ENCODE assay signal across 23 cellular contexts in genomic region chr3:141493152-141493551, GRCh38. TPM values are rescaled to one million over a fixed set of nuclear protein-coding genes. Genes with fewer than 3 reads are reported as not detected.
DNase-seq lines count a peak whose midpoint lies in the region; ATAC-seq, FAIRE-seq and TF ChIP-seq lines count a peak whose summit lies in the region.
"Had no signal": no experiment of that assay in that cellular context is flagged by ENCODE, and none has a peak within 500 bp of the region (broad histone marks: within the 10 kb centered on the region; RNA-seq: fewer than 3 reads in every experiment).

No MANE protein-coding gene starts in this region.

- H3K9ac ChIP-seq in GM12878 (ENCODE audit: control insufficient read depth, insufficient read depth, low read length), result no peak overlapping the region

- 96% methylated on average over 1 of the region's 1 CpG for WGBS in GM12878 (ENCODE audit: insufficient coverage, insufficient replicate concordance, low lambda C conversion rate, missing lambda C conversion rate)

- no peaks in the 10 kb centered on the region for H3K36me3 ChIP-seq in GM12878 (ENCODE audit: control insufficient read depth in 2 of 2, insufficient read depth in 2 of 2, low read length in 1 of 2)
- H3K36me3 ChIP-seq: adrenal gland, brain microvascular endothelial cell, esophagus muscularis mucosa, left lung, suprapubic skin had no signal

- peak; percentile 7 for FAIRE-seq in GM12878 (lab: Jason Lieb, UNC)
- FAIRE-seq: colon, urothelium cell line had no signal

- CTCF ChIA-PET in T-cell (lab: Charles Lee), result interaction anchor here (0.5 to 1.1 kb wide), 5 partner anchors 19 to 495 kb away, joined by 3 to 5 read pairs (median 3); no protein-coding TSS in a partner anchor
- CTCF ChIA-PET in GM12878 (lab: Yijun Ruan, JAX), result interaction anchor here (1.0 to 1.5 kb wide), 3 partner anchors 22 to 198 kb away, joined by 3 to 4 read pairs (median 3); no protein-coding TSS in a partner anchor

- peaks cover 95% of the 10 kb centered on the region for H3K4me1 Mint-ChIP-seq in activated naive CD4-positive, alpha-beta T cell treated with anti-CD3 and anti-CD28 coated beads, Interleukin-2, amount 50 U/mL, for 24 hours
- H3K4me1 Mint-ChIP-seq in T-cell, result peaks cover 88 to 93% (median 89%) of the 10 kb centered on the region in 3 donors

- no peaks in the 10 kb centered on the region for H3K27me3 ChIP-seq in GM12878 (replicated peaks in 1 of 2; ENCODE audit: control insufficient read depth in 2 of 2, insufficient read depth in 2 of 2, low read length in 1 of 2)
- H3K27me3 ChIP-seq: adrenal gland, brain microvascular endothelial cell, esophagus muscularis mucosa, left lung, suprapubic skin had no signal

- in situ Hi-C loops in GM12878 (cut with MboI), result no loop called here

- H3K9me3 Mint-ChIP-seq in activated naive CD4-positive, alpha-beta T cell treated with anti-CD3 and anti-CD28 coated beads, Interleukin-2, amount 50 U/mL, for 24 hours, result no peaks in the 10 kb centered on the region
- H3K9me3 Mint-ChIP-seq in T-cell, result peaks cover 0 to 5% (median 0%) of the 10 kb centered on the region in 3 donors
- H3K9me3 Mint-ChIP-seq: naive B cell had no signal

- no peak overlapping the region for H2AFZ ChIP-seq in GM12878 (ENCODE audit: control insufficient read depth, low read depth, low read length)

- H3K79me2 ChIP-seq in GM12878 (ENCODE audit: control insufficient read depth, insufficient read depth, low read length), result peaks cover 14% of the 10 kb centered on the region

- no peak for DNase-seq in activated naive CD4-positive, alpha-beta T cell (lab: John Stamatoyannopoulos, UW)
- DNase-seq in T-cell (no peak), GM12878 (ENCODE audit: low read depth, low spot score) (no peak), OCI-M1 (lab: John Stamatoyannopoulos, UW) (no peak), DMS153 (lab: John Stamatoyannopoulos, UW) (no peak)
- DNase-seq: adrenal gland, brain microvascular endothelial cell, foreskin melanocyte, left lung, mesendoderm, naive B cell, NCI-H1105, NCI-H1930, RPMI8226 had no signal

- peaks cover 13% of the 10 kb centered on the region for H3K36me3 Mint-ChIP-seq in activated naive CD4-positive, alpha-beta T cell treated with anti-CD3 and anti-CD28 coated beads, Interleukin-2, amount 50 U/mL, for 24 hours
- H3K36me3 Mint-ChIP-seq in T-cell, result peaks cover 19% of the 10 kb centered on the region

- no peaks in the 10 kb centered on the region for H3K27me3 Mint-ChIP-seq in activated naive CD4-positive, alpha-beta T cell treated with anti-CD3 and anti-CD28 coated beads, Interleukin-2, amount 50 U/mL, for 24 hours
- H3K27me3 Mint-ChIP-seq in T-cell, result no peaks in the 10 kb centered on the region
- H3K27me3 Mint-ChIP-seq: naive B cell had no signal

- RAD21 ChIA-PET in GM12878 (lab: Charles Lee; ENCODE audit: unreplicated experiment), result no interaction called here

- H4K20me1 ChIP-seq in GM12878 (ENCODE audit: control insufficient read depth, insufficient read depth), result no peaks in the 10 kb centered on the region

- no peak for TF ChIP-seq RAD21 in GM12878 (IDR thresholded peaks at IDR 0.05; ENCODE audit: insufficient read depth, low read depth, low read length)

- SMC1A ChIA-PET in GM12878 (lab: Charles Lee; ENCODE audit: uncharacterized antibody, unreplicated experiment), result no interaction called here

- ATAC-seq in T-cell (replicated peaks in 1 of 4) (peak; percentile 21 to 85 (median 50)), GM12878 (peak; percentile 13; the same call in 2 of the 3 replicates), GM19395 (IDR thresholded peaks at IDR 0.05; ENCODE audit: unreplicated experiment) (no peak), GM18873 (IDR thresholded peaks at IDR 0.05; ENCODE audit: low FRiP score, unreplicated experiment) (no peak)
- ATAC-seq: left lung had no signal

- H3K4me2 ChIP-seq in GM12878 (ENCODE audit: control insufficient read depth, insufficient read depth), result no peak overlapping the region

- H3K27ac Mint-ChIP-seq in activated naive CD4-positive, alpha-beta T cell treated with anti-CD3 and anti-CD28 coated beads, Interleukin-2, amount 50 U/mL, for 24 hours, result peak overlapping the region; percentile 82
- H3K27ac Mint-ChIP-seq in T-cell, result peak overlapping the region; percentile 51 to 71

- H3K4me1 ChIP-seq in GM12878 (ENCODE audit: control insufficient read depth, insufficient read depth, low read length), result peaks cover 12% of the 10 kb centered on the region

- no peak for TF ChIP-seq CTCF in GM12878 (IDR thresholded peaks at IDR 0.05 in 2 of 3, conservative IDR thresholded peaks at IDR 0.05 in 1 of 3; ENCODE audit: control insufficient read depth in 2 of 3, extremely low read depth in 1 of 3, insufficient read depth in 1 of 3, low read depth in 3 of 3, low read length in 3 of 3)

- TF ChIP-seq POLR2A in GM12878 (IDR thresholded peaks at IDR 0.05; ENCODE audit: low read depth, low read length), result no peak

- intact Hi-C loops in GM12878 (cut with micrococcal nuclease; ENCODE audit: unreplicated experiment), result no loop called here

- TF ChIP-seq EP300 in GM12878 (IDR thresholded peaks at IDR 0.05; ENCODE audit: borderline replicate concordance in 1 of 2, control insufficient read depth in 1 of 2, low read depth in 2 of 2, low read length in 2 of 2), result no peak

- no peak overlapping the region for H3K4me3 ChIP-seq in GM12878
- H3K4me3 ChIP-seq: adrenal gland, esophagus muscularis mucosa, left lung, skin epidermis, suprapubic skin had no signal

- peak overlapping the region; percentile 45 for H3K4me3 Mint-ChIP-seq in activated naive CD4-positive, alpha-beta T cell treated with anti-CD3 and anti-CD28 coated beads, Interleukin-2, amount 50 U/mL, for 24 hours
- peak overlapping the region in 1 of 3 donors; percentile 80 for H3K4me3 Mint-ChIP-seq in T-cell

- no TSS peak for BruUV-seq in GM12878 (replicated peaks; lab: Mats Ljungman, UMichigan)

- no peak overlapping the region for H3K27ac ChIP-seq in GM12878 (ENCODE audit: control insufficient read depth, insufficient read depth)
- H3K27ac ChIP-seq: adrenal gland, brain microvascular endothelial cell, C4-2B, esophagus muscularis mucosa, left lung, skin epidermis, suprapubic skin had no signal

- H3K9me3 ChIP-seq in GM12878 (replicated peaks; ENCODE audit: control insufficient read depth, insufficient read depth, low read length), result no peaks in the 10 kb centered on the region; the same call in 2 of the 3 replicates
- H3K9me3 ChIP-seq: adrenal gland, esophagus muscularis mucosa, left lung, suprapubic skin had no signal

- POLR2A ChIA-PET in T-cell (lab: Charles Lee), result interaction anchor here in 1 of 2 donors (0.7 kb wide), 2 partner anchors 11 to 22 kb away, joined by 3 read pairs; no protein-coding TSS in a partner anchor
- POLR2A ChIA-PET in GM12878 (lab: Charles Lee), result no interaction called here

TF ChIP-seq in GM12878, 131 proteins besides CTCF, POLR2A, EP300 and RAD21:
- TF ChIP-seq, protein P1, sequence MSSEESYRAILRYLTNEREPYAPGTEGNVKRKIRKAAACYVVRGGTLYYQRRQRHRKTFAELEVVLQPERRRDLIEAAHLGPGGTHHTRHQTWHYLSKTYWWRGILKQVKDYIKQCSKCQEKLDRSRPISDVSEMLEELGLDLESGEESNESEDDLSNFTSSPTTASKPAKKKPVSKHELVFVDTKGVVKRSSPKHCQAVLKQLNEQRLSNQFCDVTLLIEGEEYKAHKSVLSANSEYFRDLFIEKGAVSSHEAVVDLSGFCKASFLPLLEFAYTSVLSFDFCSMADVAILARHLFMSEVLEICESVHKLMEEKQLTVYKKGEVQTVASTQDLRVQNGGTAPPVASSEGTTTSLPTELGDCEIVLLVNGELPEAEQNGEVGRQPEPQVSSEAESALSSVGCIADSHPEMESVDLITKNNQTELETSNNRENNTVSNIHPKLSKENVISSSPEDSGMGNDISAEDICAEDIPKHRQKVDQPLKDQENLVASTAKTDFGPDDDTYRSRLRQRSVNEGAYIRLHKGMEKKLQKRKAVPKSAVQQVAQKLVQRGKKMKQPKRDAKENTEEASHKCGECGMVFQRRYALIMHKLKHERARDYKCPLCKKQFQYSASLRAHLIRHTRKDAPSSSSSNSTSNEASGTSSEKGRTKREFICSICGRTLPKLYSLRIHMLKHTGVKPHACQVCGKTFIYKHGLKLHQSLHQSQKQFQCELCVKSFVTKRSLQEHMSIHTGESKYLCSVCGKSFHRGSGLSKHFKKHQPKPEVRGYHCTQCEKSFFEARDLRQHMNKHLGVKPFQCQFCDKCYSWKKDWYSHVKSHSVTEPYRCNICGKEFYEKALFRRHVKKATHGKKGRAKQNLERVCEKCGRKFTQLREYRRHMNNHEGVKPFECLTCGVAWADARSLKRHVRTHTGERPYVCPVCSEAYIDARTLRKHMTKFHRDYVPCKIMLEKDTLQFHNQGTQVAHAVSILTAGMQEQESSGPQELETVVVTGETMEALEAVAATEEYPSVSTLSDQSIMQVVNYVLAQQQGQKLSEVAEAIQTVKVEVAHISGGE (CRISPR knock-in tag; IDR thresholded peaks at IDR 0.05), result no peak
- TF ChIP-seq HDAC2 (IDR thresholded peaks at IDR 0.05), result no peak
- no peak for TF ChIP-seq NR2F1 (conservative IDR thresholded peaks at IDR 0.05)
- no peak for TF ChIP-seq DPF2 (IDR thresholded peaks at IDR 0.05)
TF ChIP-seq in GM12878: peak in this region for 0.

RNA-seq across cellular contexts. Expression of gene RASA2, which starts 6.3 kb away (rescaled TPM):
- total RNA-seq in T-cell (10 to 100 TPM; 52.7 to 80.0 (median 62.6) TPM), GM12878 (2014; rRNA removed) (5.6 and 8.3 TPM in 2 replicates), GM12878 (2014; rRNA removed; fragmentation: Illumina TruSeq; extraction: Trizol) (8.8 and 9.4 TPM in 2 replicates), GM12878 (2021) (7.1 and 7.3 TPM in 2 replicates)
- 30.0 and 31.2 TPM in 2 replicates for total RNA-seq in GM12878 (2013; cell fraction: nucleolus; rRNA removed)
- 1.9 TPM for polyA plus RNA-seq in GM12878 (2011; ENCODE audit: low read depth)
- polyA plus RNA-seq in GM12878 (2011; rRNA removed) (7.4 and 13.0 TPM in 2 replicates), GM12878 (2014; fragmentation: Illumina TruSeq; extraction: Trizol) (7.2 and 8.3 TPM in 2 replicates), GM12878 (2014; fragmentation: Nextera tagmentation; extraction: Ambion mirVana) (1 to 10 TPM; 1.9 to 2.2 TPM), GM12878 (2014; rRNA removed) (3.2 and 4.2 TPM in 2 replicates), GM12878 (2016; fragmentation: Nextera tagmentation; extraction: Ambion mirVana) (1 to 10 TPM; 7.4 to 8.0 TPM)
- 2.5 and 2.9 TPM in 2 replicates for polyA plus RNA-seq in GM12878 (2011; cell fraction: cytosol; rRNA removed)
- polyA plus RNA-seq in GM12878 (2011; cell fraction: nucleus; rRNA removed), result 7.4 and 8.6 TPM in 2 replicates
- 3.0 and 5.1 TPM in 2 replicates for polyA plus RNA-seq in GM12878 (2012)
- 5.9 and 9.2 TPM in 2 replicates for polyA minus RNA-seq in GM12878 (2011; rRNA and poly(A)+ RNA removed)
- 2.7 and 4.3 TPM in 2 replicates for polyA minus RNA-seq in GM12878 (2011; cell fraction: cytosol; rRNA and poly(A)+ RNA removed)
- 2.4 and 5.4 TPM in 2 replicates for polyA minus RNA-seq in GM12878 (2011; cell fraction: nucleus; rRNA and poly(A)+ RNA removed)

Comparison
In these comparisons a context has a peak if more than half of its experiments do, and no peak if none do; other contexts are left out.
1. ATAC-seq: peak in T-cell (4 of 4) and GM12878 (single experiment); none in GM19395 (single experiment) and GM18873 (single experiment).